15 cellular contexts compared by ENCODE assay signal in genomic region chr13:89115307-89115706, GRCh38.
DNase-seq lines count a peak whose midpoint lies in the region; TF ChIP-seq lines count a peak whose summit lies in the region.
"Had no signal": no experiment of that assay in that cellular context is flagged by ENCODE, and none has a peak within 500 bp of the region (broad histone marks: within the 10 kb centered on the region; RNA-seq: fewer than 3 reads in every experiment).

No MANE protein-coding gene starts in this region.

- H3K9me2 ChIP-seq in DOHH2 (replicated peaks; ENCODE audit: control insufficient read depth, low read length) (no peaks in the 10 kb centered on the region), Loucy (replicated peaks; ENCODE audit: low read depth, low read length) (no peaks in the 10 kb centered on the region)

- H4K20me1 ChIP-seq in DOHH2 (ENCODE audit: control insufficient read depth, insufficient read depth, low read depth, low read length) (no peaks in the 10 kb centered on the region), Loucy (ENCODE audit: insufficient read depth, low read length, poor library complexity, severe bottlenecking) (no peaks in the 10 kb centered on the region), mammary epithelial cell (ENCODE audit: insufficient read depth, low read length) (no peaks in the 10 kb centered on the region)

- TF ChIP-seq POLR2A in esophagus squamous epithelium (IDR thresholded peaks at IDR 0.05), result no peak

- no peaks in the 10 kb centered on the region for H3K9me3 ChIP-seq in DOHH2 (ENCODE audit: control insufficient read depth, insufficient read depth, low read length)
- H3K9me3 ChIP-seq in Loucy (ENCODE audit: insufficient read depth, low read depth, low read length), result no peaks in the 10 kb centered on the region
- H3K9me3 ChIP-seq in mammary epithelial cell (replicated peaks; ENCODE audit: insufficient read depth, low read length), result no peaks in the 10 kb centered on the region
- H3K9me3 ChIP-seq in esophagus squamous epithelium, result no peaks in the 10 kb centered on the region
- H3K9me3 ChIP-seq: ascending aorta, esophagus muscularis mucosa had no signal

- H2AFZ ChIP-seq in Loucy (ENCODE audit: low read length) (no peak overlapping the region), mammary epithelial cell (ENCODE audit: low read depth, low read length) (no peak overlapping the region)

- peak; percentile 39 for TF ChIP-seq CTCF in DOHH2 (IDR thresholded peaks at IDR 0.05; ENCODE audit: low read depth, low read length, poor library complexity, severe bottlenecking)
- peak; percentile 46 for TF ChIP-seq CTCF in Loucy (conservative IDR thresholded peaks at IDR 0.05; ENCODE audit: low read length)
- TF ChIP-seq CTCF in mammary epithelial cell (conservative IDR thresholded peaks at IDR 0.05 in 1 of 2, IDR thresholded peaks at IDR 0.05 in 1 of 2; ENCODE audit: extremely low read depth in 1 of 2, insufficient read depth in 1 of 2, low read depth in 1 of 2, low read length in 2 of 2), result peak; percentile 10 to 16
- peak; percentile 13 for TF ChIP-seq CTCF in kidney epithelial cell (IDR thresholded peaks at IDR 0.05; ENCODE audit: insufficient read depth, low read length, poor library complexity, severe bottlenecking)
- TF ChIP-seq CTCF in esophagus squamous epithelium (IDR thresholded peaks at IDR 0.05), result no peak

- H3K4me2 ChIP-seq in DOHH2 (ENCODE audit: low read length) (no peak overlapping the region), Loucy (ENCODE audit: low read depth, low read length, poor library complexity, severe bottlenecking) (no peak overlapping the region), mammary epithelial cell (ENCODE audit: insufficient read depth, low read depth, low read length) (no peak overlapping the region)

- dilution Hi-C loops in mammary epithelial cell (cut with HindIII; ENCODE audit: low sequenced_read_pairs), result no loop called here

- H3F3A ChIP-seq in DOHH2 (ENCODE audit: control insufficient read depth, insufficient read depth), result no peaks in the 10 kb centered on the region
- no peaks in the 10 kb centered on the region for H3F3A ChIP-seq in Loucy (ENCODE audit: low read depth)

- no peak overlapping the region for H3K4me3 ChIP-seq in DOHH2 (ENCODE audit: low read length)
- H3K4me3 ChIP-seq in Loucy (ENCODE audit: low read length, poor library complexity, severe bottlenecking), result no peak overlapping the region
- H3K4me3 ChIP-seq in mammary epithelial cell (replicated peaks in 1 of 3; ENCODE audit: insufficient read depth in 1 of 3, low read depth in 2 of 3, low read length in 3 of 3), result no peak overlapping the region
- no peak overlapping the region for H3K4me3 ChIP-seq in kidney epithelial cell (ENCODE audit: low read depth, low read length)
- H3K4me3 ChIP-seq in esophagus squamous epithelium, result no peak overlapping the region
- H3K4me3 ChIP-seq: ascending aorta, esophagus muscularis mucosa had no signal

- no peaks in the 10 kb centered on the region for H3K4me1 ChIP-seq in DOHH2 (ENCODE audit: control insufficient read depth, low read length)
- H3K4me1 ChIP-seq in Loucy (ENCODE audit: insufficient read depth, low read length, poor library complexity, severe bottlenecking), result no peaks in the 10 kb centered on the region
- no peaks in the 10 kb centered on the region for H3K4me1 ChIP-seq in mammary epithelial cell (ENCODE audit: insufficient read depth, low read length)
- no peaks in the 10 kb centered on the region for H3K4me1 ChIP-seq in esophagus squamous epithelium
- H3K4me1 ChIP-seq: ascending aorta, esophagus muscularis mucosa had no signal

- CTCF ChIA-PET in mammary epithelial cell (lab: Charles Lee; ENCODE audit: low non-redundant PET), result no interaction called here

- DNase-seq in mammary epithelial cell, result no peak
- no peak for DNase-seq in kidney epithelial cell (ENCODE audit: low read depth)
- DNase-seq in stimulated activated CD4-positive, alpha-beta T cell treated with anti-CD3 and anti-CD28 coated beads, Interleukin-4, amount 100 ng/mL, for 24 hours, result no peak
- DNase-seq in NCI-H2196 (lab: John Stamatoyannopoulos, UW; ENCODE audit: unreplicated experiment), result no peak
- no peak for DNase-seq in stimulated activated naive CD4-positive, alpha-beta T cell (lab: John Stamatoyannopoulos, UW)
- DNase-seq in esophagus squamous epithelium (lab: John Stamatoyannopoulos, UW), result no peak
- DNase-seq: activated B cell treated with CpG ODN at 0.5 μM for 24 hours, DMS153, Kasumi-1, NCI-H1930, RPMI8226 had no signal

- H3K36me3 ChIP-seq in DOHH2 (ENCODE audit: control insufficient read depth, low read length) (no peaks in the 10 kb centered on the region), Loucy (ENCODE audit: insufficient read depth, low read length) (no peaks in the 10 kb centered on the region), mammary epithelial cell (ENCODE audit: insufficient read depth, low read length) (no peaks in the 10 kb centered on the region), kidney epithelial cell (ENCODE audit: control insufficient read depth, insufficient read depth, low read length) (no peaks in the 10 kb centered on the region), esophagus squamous epithelium (no peaks in the 10 kb centered on the region)
- H3K36me3 ChIP-seq: ascending aorta, esophagus muscularis mucosa had no signal

- H3K9ac ChIP-seq in Loucy (ENCODE audit: low read depth, low read length, poor library complexity, severe bottlenecking) (no peak overlapping the region), mammary epithelial cell (ENCODE audit: insufficient read depth, low read length) (no peak overlapping the region)

- H3K27ac ChIP-seq in DOHH2 (ENCODE audit: low read depth, low read length), result no peak overlapping the region
- no peak overlapping the region for H3K27ac ChIP-seq in mammary epithelial cell (ENCODE audit: insufficient read depth, low read depth, low read length)
- no peak overlapping the region for H3K27ac ChIP-seq in esophagus squamous epithelium
- H3K27ac ChIP-seq: ascending aorta, esophagus muscularis mucosa had no signal

- H3K27me3 ChIP-seq in DOHH2 (ENCODE audit: control insufficient read depth, low read length) (no peaks in the 10 kb centered on the region), Loucy (ENCODE audit: insufficient read depth, low read length, poor library complexity, severe bottlenecking) (no peaks in the 10 kb centered on the region), mammary epithelial cell (ENCODE audit: insufficient read depth, low read length) (no peaks in the 10 kb centered on the region), kidney epithelial cell (ENCODE audit: control insufficient read depth, insufficient read depth, low read length) (no peaks in the 10 kb centered on the region), esophagus squamous epithelium (no peaks in the 10 kb centered on the region)
- H3K27me3 ChIP-seq: ascending aorta, esophagus muscularis mucosa had no signal

- 51% methylated on average over 3 of the region's 3 CpGs for WGBS in mammary epithelial cell (ENCODE audit: low coverage, missing lambda C conversion rate)
- 66 to 67% methylated on average over 3 of the region's 3 CpGs for WGBS in esophagus squamous epithelium, 2 donors

- BruUV-seq in mammary epithelial cell (replicated peaks; lab: Mats Ljungman, UMichigan), result no TSS peak

- H3K79me2 ChIP-seq in DOHH2 (ENCODE audit: control insufficient read depth, low read length) (no peaks in the 10 kb centered on the region), Loucy (ENCODE audit: insufficient read depth, low read length) (no peaks in the 10 kb centered on the region), mammary epithelial cell (ENCODE audit: insufficient read depth, low read length) (no peaks in the 10 kb centered on the region)

- intact Hi-C loops in mammary epithelial cell (cut with micrococcal nuclease), result no loop called here
- intact Hi-C loops in esophagus squamous epithelium (cut with DNase I), result no loop called here

- in situ Hi-C loops in mammary epithelial cell (cut with MboI; ENCODE audit: low sequenced_read_pairs in 2 of 2), result no loop called here

Comparison
In these comparisons a context has a peak if more than half of its experiments do, and no peak if none do; other contexts are left out.
1. CTCF ChIP-seq: peak in DOHH2 (single experiment), Loucy (single experiment), mammary epithelial cell (2 of 2) and kidney epithelial cell (single experiment); none in esophagus squamous epithelium (0 of 6).